In the genomic region with DNA sequence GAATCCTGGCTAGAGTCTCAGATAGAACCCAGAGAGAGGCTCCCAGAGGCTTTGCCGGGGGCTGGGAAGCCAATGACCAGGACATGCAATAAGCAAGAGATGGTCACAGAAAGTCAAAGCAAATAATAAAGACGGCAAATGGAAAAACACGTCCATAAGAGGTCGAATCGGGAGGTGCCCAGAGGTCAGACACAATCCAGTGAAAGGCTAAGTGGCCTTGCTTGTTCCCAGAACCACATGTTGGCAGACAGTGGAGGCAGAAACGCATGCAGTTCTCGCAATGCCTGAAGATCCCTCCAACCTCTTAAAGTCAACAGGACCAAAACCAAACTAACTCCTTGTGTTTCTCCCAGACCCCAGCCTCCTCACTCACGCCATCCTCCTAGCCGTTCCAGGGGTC, we compare ENCODE assay signal across 16 cellular contexts. TPM values are rescaled to one million over a fixed set of nuclear protein-coding genes. Genes with fewer than 3 reads are reported as not detected.
DNase-seq lines count a peak whose midpoint lies in the region; ATAC-seq and TF ChIP-seq lines count a peak whose summit lies in the region.
"Had no signal": no experiment of that assay in that cellular context is flagged by ENCODE, and none has a peak within 500 bp of the region (broad histone marks: within the 10 kb centered on the region; RNA-seq: fewer than 3 reads in every experiment).

No MANE protein-coding gene starts in this region.

- CTCF ChIA-PET in MCF 10A (lab: Yijun Ruan, JAX) = no interaction called here
- CTCF ChIA-PET in mammary epithelial cell (lab: Charles Lee; ENCODE audit: low non-redundant PET) = no interaction called here

- peaks cover 12% of the 10 kb centered on the region for H3K4me1 Mint-ChIP-seq in MCF 10A (ENCODE audit: insufficient read depth, unreplicated experiment)
- peaks cover 27% of the 10 kb centered on the region for H3K4me1 Mint-ChIP-seq in chondrocyte (ENCODE audit: low read depth)
- H3K4me1 Mint-ChIP-seq in type B pancreatic cell (ENCODE audit: unreplicated experiment) = peaks cover 28% of the 10 kb centered on the region

- no peaks in the 10 kb centered on the region for H3K36me3 ChIP-seq in mammary epithelial cell (ENCODE audit: insufficient read depth, low read length)
- no peaks in the 10 kb centered on the region for H3K36me3 ChIP-seq in mesendoderm (ENCODE audit: control insufficient read depth, insufficient read depth, low read length)

- no peak overlapping the region for H3K56ac ChIP-seq in mesendoderm (ENCODE audit: low read length)

- no peak overlapping the region for H3K4me2 ChIP-seq in mammary epithelial cell (ENCODE audit: insufficient read depth, low read depth, low read length)
- H3K4me2 ChIP-seq in mesendoderm (ENCODE audit: low read length) = no peak overlapping the region

- H3K36me3 Mint-ChIP-seq in MCF 10A (ENCODE audit: insufficient read depth, unreplicated experiment) (no peaks in the 10 kb centered on the region), chondrocyte (ENCODE audit: low read depth) (no peaks in the 10 kb centered on the region), type B pancreatic cell (no peaks in the 10 kb centered on the region)

- no peak overlapping the region for H2BK15ac ChIP-seq in mesendoderm (replicated peaks; ENCODE audit: low read depth)

- no peaks in the 10 kb centered on the region for H3K27me3 Mint-ChIP-seq in MCF 10A (ENCODE audit: insufficient read depth, unreplicated experiment)
- no peaks in the 10 kb centered on the region for H3K27me3 Mint-ChIP-seq in chondrocyte (ENCODE audit: low read depth)
- H3K27me3 Mint-ChIP-seq in type B pancreatic cell = no peaks in the 10 kb centered on the region
- H3K27me3 Mint-ChIP-seq: activated CD4-positive, alpha-beta memory T cell treated with anti-CD3 and anti-CD28 coated beads for 36 hours; activated naive CD8-positive, alpha-beta T cell treated with anti-CD3 and anti-CD28 coated beads, Interleukin-2, amount 10 ng/mL, durations not matched to agents 7 days and 5 days; naive thymus-derived CD8-positive, alpha-beta T cell had no signal

- BruUV-seq in MCF 10A (replicated peaks; lab: Mats Ljungman, UMichigan) (no TSS peak), mammary epithelial cell (replicated peaks; lab: Mats Ljungman, UMichigan) (no TSS peak)

- no peaks in the 10 kb centered on the region for H3K9me3 Mint-ChIP-seq in MCF 10A (ENCODE audit: unreplicated experiment)
- H3K9me3 Mint-ChIP-seq in chondrocyte (ENCODE audit: low read depth) = no peaks in the 10 kb centered on the region
- H3K9me3 Mint-ChIP-seq in type B pancreatic cell = no peaks in the 10 kb centered on the region
- H3K9me3 Mint-ChIP-seq: activated CD4-positive, alpha-beta memory T cell treated with anti-CD3 and anti-CD28 coated beads for 36 hours; activated naive CD8-positive, alpha-beta T cell treated with anti-CD3 and anti-CD28 coated beads, Interleukin-2, amount 10 ng/mL, durations not matched to agents 7 days and 5 days had no signal

- no peak overlapping the region for H3K4ac ChIP-seq in mesendoderm (ENCODE audit: low read depth, low read length)

- in situ Hi-C loops in mammary epithelial cell (cut with MboI; ENCODE audit: low sequenced_read_pairs in 2 of 2) = no loop called here

- H3K9ac ChIP-seq in mammary epithelial cell (ENCODE audit: insufficient read depth, low read length) = no peak overlapping the region
- H3K9ac ChIP-seq in mesendoderm (ENCODE audit: low read length) = no peak overlapping the region

- H2BK5ac ChIP-seq in mesendoderm (ENCODE audit: low read length) = no peak overlapping the region

- ATAC-seq in HG03565 (IDR thresholded peaks at IDR 0.05; ENCODE audit: unreplicated experiment) = no peak
- no peak for ATAC-seq in HG03521 (IDR thresholded peaks at IDR 0.05; ENCODE audit: unreplicated experiment)
- ATAC-seq: naive thymus-derived CD8-positive, alpha-beta T cell; stimulated activated naive CD8-positive, alpha-beta T cell treated with anti-CD3 and anti-CD28 coated beads, Interleukin-15, Interleukin-2, amounts not matched to agents 100 U/mL and 50 U/mL, for 24 hours had no signal

- H3K27me3 ChIP-seq in mammary epithelial cell (ENCODE audit: insufficient read depth, low read length) (no peaks in the 10 kb centered on the region), mesendoderm (ENCODE audit: insufficient read depth, low read length, poor library complexity) (no peaks in the 10 kb centered on the region)

- intact Hi-C loops in MCF 10A (cut with micrococcal nuclease) = no loop called here
- intact Hi-C loops in mammary epithelial cell (cut with micrococcal nuclease) = no loop called here

- H3K9me3 ChIP-seq in mammary epithelial cell (replicated peaks; ENCODE audit: insufficient read depth, low read length) = no peaks in the 10 kb centered on the region

- H4K8ac ChIP-seq in mesendoderm (ENCODE audit: low read depth, low read length) = no peak overlapping the region

- H3K4me3 Mint-ChIP-seq in MCF 10A (ENCODE audit: unreplicated experiment) = no peak overlapping the region
- no peak overlapping the region for H3K4me3 Mint-ChIP-seq in chondrocyte (ENCODE audit: unreplicated experiment)
- H3K4me3 Mint-ChIP-seq in type B pancreatic cell = peak overlapping the region; percentile 66
- H3K4me3 Mint-ChIP-seq: activated CD4-positive, alpha-beta memory T cell treated with anti-CD3 and anti-CD28 coated beads for 36 hours; activated naive CD8-positive, alpha-beta T cell treated with anti-CD3 and anti-CD28 coated beads, Interleukin-2, amount 10 ng/mL, durations not matched to agents 7 days and 5 days had no signal

- H2BK120ac ChIP-seq in mesendoderm (ENCODE audit: low read depth, low read length) = no peak overlapping the region

- H3K27ac Mint-ChIP-seq in MCF 10A (ENCODE audit: low read depth, unreplicated experiment) (no peak overlapping the region), chondrocyte (ENCODE audit: unreplicated experiment) (peak overlapping the region; percentile 49), type B pancreatic cell (no peak overlapping the region)
- H3K27ac Mint-ChIP-seq: activated CD4-positive, alpha-beta memory T cell treated with anti-CD3 and anti-CD28 coated beads for 36 hours; activated naive CD8-positive, alpha-beta T cell treated with anti-CD3 and anti-CD28 coated beads, Interleukin-2, amount 10 ng/mL, durations not matched to agents 7 days and 5 days had no signal

- H3K18ac ChIP-seq in mesendoderm (ENCODE audit: low read length) = no peak overlapping the region

- H3K79me1 ChIP-seq in mesendoderm (ENCODE audit: low read length) = no peaks in the 10 kb centered on the region

- dilution Hi-C loops in mammary epithelial cell (cut with HindIII; ENCODE audit: low sequenced_read_pairs) = no loop called here

- no peaks in the 10 kb centered on the region for H3K79me2 ChIP-seq in mammary epithelial cell (ENCODE audit: insufficient read depth, low read length)
- peaks cover 5% of the 10 kb centered on the region for H3K79me2 ChIP-seq in mesendoderm (ENCODE audit: control insufficient read depth, insufficient read depth, low read length)

- H3K27ac ChIP-seq in mammary epithelial cell (ENCODE audit: insufficient read depth, low read depth, low read length) = no peak overlapping the region
- no peak overlapping the region for H3K27ac ChIP-seq in mesendoderm (ENCODE audit: low read depth, low read length)

- no peak overlapping the region for H2AK5ac ChIP-seq in mesendoderm (ENCODE audit: low read length)

- no peaks in the 10 kb centered on the region for H4K20me1 ChIP-seq in mammary epithelial cell (ENCODE audit: insufficient read depth, low read length)

- WGBS in mammary epithelial cell (ENCODE audit: low coverage, missing lambda C conversion rate) = 91% methylated on average over 9 of the region's 9 CpGs
- no CpG with 5 or more reads among the region's 9 CpGs for WGBS in mesendoderm (ENCODE audit: extremely low coverage, insufficient coverage, low lambda C conversion rate)

- DNase-seq in MCF 10A (ENCODE audit: unreplicated experiment) (peak; percentile 29), mammary epithelial cell (no peak), chondrocyte (ENCODE audit: low spot score) (no peak), mesendoderm (peak; percentile 22), type B pancreatic cell (ENCODE audit: extremely low spot score, unreplicated experiment) (no peak), Ammon's horn (ENCODE audit: low spot score) (no peak)
- DNase-seq: activated CD4-positive, alpha-beta memory T cell treated with anti-CD3 and anti-CD28 coated beads for 36 hours; activated naive CD8-positive, alpha-beta T cell treated with anti-CD3 and anti-CD28 coated beads, Interleukin-2, amount 10 ng/mL, durations not matched to agents 7 days and 5 days; effector memory CD4-positive, alpha-beta T cell; naive thymus-derived CD8-positive, alpha-beta T cell; stimulated activated CD4-positive, alpha-beta T cell treated with anti-CD3 and anti-CD28 coated beads, Interleukin-2, amount 100 ng/mL, for 24 hours; stimulated activated naive CD8-positive, alpha-beta T cell treated with anti-CD3 and anti-CD28 coated beads, Interleukin-15, Interleukin-2, amounts not matched to agents 100 U/mL and 50 U/mL, for 24 hours had no signal

- H3K23ac ChIP-seq in mesendoderm (ENCODE audit: low read length) = no peak overlapping the region

- POLR2A ChIA-PET in MCF 10A (lab: Yijun Ruan, JAX) = interaction anchor here (0.6 kb wide), 2 partner anchors 13 to 254 kb away, joined by 3 read pairs; no protein-coding TSS in a partner anchor

- no peak for TF ChIP-seq CTCF in MCF 10A (IDR thresholded peaks at IDR 0.05; ENCODE audit: unreplicated experiment)
- no peak for TF ChIP-seq CTCF in mammary epithelial cell (conservative IDR thresholded peaks at IDR 0.05 in 1 of 2, IDR thresholded peaks at IDR 0.05 in 1 of 2; ENCODE audit: extremely low read depth in 1 of 2, insufficient read depth in 1 of 2, low read depth in 1 of 2, low read length in 2 of 2)
- no peak for TF ChIP-seq CTCF in chondrocyte (IDR thresholded peaks at IDR 0.05)
- no peak for TF ChIP-seq CTCF in type B pancreatic cell (conservative IDR thresholded peaks at IDR 0.05)

- H3K4me3 ChIP-seq in mammary epithelial cell (replicated peaks in 1 of 3; ENCODE audit: insufficient read depth in 1 of 3, low read depth in 2 of 3, low read length in 3 of 3) = no peak overlapping the region
- H3K4me3 ChIP-seq in mesendoderm (ENCODE audit: low read length) = no peak overlapping the region

- H3K4me1 ChIP-seq in mammary epithelial cell (ENCODE audit: insufficient read depth, low read length) (peaks cover 8% of the 10 kb centered on the region), mesendoderm (ENCODE audit: control insufficient read depth, low read depth, low read length) (no peaks in the 10 kb centered on the region)

- H2AFZ ChIP-seq in mammary epithelial cell (ENCODE audit: low read depth, low read length) = no peak overlapping the region

- H4K5ac ChIP-seq in mesendoderm (ENCODE audit: low read length) = no peak overlapping the region

RNA-seq across cellular contexts. Expression of gene CYB5A, which starts 3.0 kb away (rescaled TPM):
- total RNA-seq in MCF 10A (2022) (19.4 and 27.5 TPM in 2 replicates), mammary epithelial cell (10 to 100 TPM; 25.7 to 27.8 TPM), chondrocyte (29.9 to 30.7 TPM (median 30.1 TPM) in 3 replicates), type B pancreatic cell (ENCODE audit: low replicate concordance) (74.9 and 101 TPM in 2 replicates)
- polyA plus RNA-seq in mammary epithelial cell = 50.1 TPM
- polyA minus RNA-seq in mammary epithelial cell = 28.0 TPM
- 79.8 TPM for polyA plus RNA-seq in mesendoderm (2013, experiment 1 of 2)
- polyA plus RNA-seq in mesendoderm (2013, experiment 2 of 2) = 88.2 TPM

RNA-seq across cellular contexts. Expression of gene C18orf63, which starts 26.9 kb away (rescaled TPM):
- total RNA-seq in MCF 10A (2022) (not detected in 2 replicates), mammary epithelial cell (under 1 TPM in 1 of 2 donors, not detected in 1; under 0.01 TPM), chondrocyte (not detected in 3 replicates), type B pancreatic cell (ENCODE audit: low replicate concordance) (not detected in 2 replicates)
- not detected for polyA plus RNA-seq in mammary epithelial cell
- not detected for polyA minus RNA-seq in mammary epithelial cell
- not detected for polyA plus RNA-seq in mesendoderm (2013, experiment 1 of 2)
- polyA plus RNA-seq in mesendoderm (2013, experiment 2 of 2) = under 0.01 TPM
- total RNA-seq: activated CD4-positive, alpha-beta memory T cell treated with anti-CD3 and anti-CD28 coated beads for 36 hours; activated naive CD8-positive, alpha-beta T cell treated with anti-CD3 and anti-CD28 coated beads, Interleukin-2, amount 10 ng/mL, durations not matched to agents 7 days and 5 days; Daoy; naive thymus-derived CD8-positive, alpha-beta T cell; NCI-H460 had no signal
- polyA plus RNA-seq: naive thymus-derived CD8-positive, alpha-beta T cell had no signal

Comparison
In these comparisons a context has a peak if more than half of its experiments do, and no peak if none do; other contexts are left out.
1. DNase-seq: peak in MCF 10A (single experiment) and mesendoderm (single experiment); none in mammary epithelial cell (single experiment), chondrocyte (single experiment), type B pancreatic cell (single experiment) and Ammon's horn (single experiment).